ENCODE assay signal across 24 cellular contexts in the genomic region with DNA sequence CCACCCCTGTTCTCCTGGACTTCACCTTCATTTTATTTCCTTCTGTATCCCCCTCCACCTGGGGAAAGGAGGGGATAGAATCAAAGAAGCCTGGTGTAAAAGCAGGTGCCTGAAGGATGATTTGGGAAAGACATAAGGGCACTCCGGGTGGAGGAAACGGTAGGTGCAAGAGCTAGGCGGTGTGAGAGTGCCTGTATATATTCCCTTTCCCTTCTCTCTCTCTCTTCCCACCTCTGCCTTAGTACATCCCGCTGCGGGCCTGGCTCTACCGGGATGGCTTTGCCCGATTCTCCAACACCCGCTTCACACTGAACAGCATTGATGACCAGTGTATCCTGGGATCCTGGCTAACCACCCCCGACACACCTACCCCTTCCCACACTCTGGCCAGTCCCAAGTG. TPM values are rescaled to one million over a fixed set of nuclear protein-coding genes. Genes with fewer than 3 reads are reported as not detected.
A peak's percentile ranks its signal among the peaks of the same experiment; 100 is the strongest.
DNase-seq lines count a peak whose midpoint lies in the region; ATAC-seq, FAIRE-seq and TF ChIP-seq lines count a peak whose summit lies in the region.
"Had no signal": no experiment of that assay in that cellular context is flagged by ENCODE, and none has a peak within 500 bp of the region (broad histone marks: within the 10 kb centered on the region; RNA-seq: fewer than 3 reads in every experiment).

No MANE protein-coding gene starts in this region.

- H2BK12ac ChIP-seq in neuronal stem cell (ENCODE audit: low read length) = no peak overlapping the region

- H3K79me1 ChIP-seq in neuronal stem cell (ENCODE audit: low read depth, low read length) = no peaks in the 10 kb centered on the region

- H2AK5ac ChIP-seq in neuronal stem cell (ENCODE audit: low read depth, low read length) = peak overlapping the region; percentile 7

- H3K9me3 ChIP-seq in A549 = no peaks in the 10 kb centered on the region
- no peaks in the 10 kb centered on the region for H3K9me3 ChIP-seq in Panc1 (ENCODE audit: control insufficient read depth, insufficient read depth, low read depth, low read length)
- H3K9me3 ChIP-seq in neuronal stem cell (replicated peaks in 1 of 2; ENCODE audit: control insufficient read depth in 2 of 2, insufficient read depth in 1 of 2, low read depth in 1 of 2, low read length in 2 of 2) = no peaks in the 10 kb centered on the region
- no peaks in the 10 kb centered on the region for H3K9me3 ChIP-seq in stomach
- H3K9me3 ChIP-seq: BLaER1 treated with 17β-estradiol and CSF1 and Interleukin-3, amounts not matched to agents 10 nM and 100 nM had no signal

- H2AFZ ChIP-seq in neuronal stem cell (ENCODE audit: low read length) = no peak overlapping the region
- H2AFZ ChIP-seq: PC-9 had no signal

- no peaks in the 10 kb centered on the region for H3K36me3 ChIP-seq in Panc1 (ENCODE audit: control insufficient read depth, insufficient read depth, low read length)
- H3K36me3 ChIP-seq in neuronal stem cell (replicated peaks in 1 of 2; ENCODE audit: control insufficient read depth in 2 of 2, insufficient read depth in 2 of 2, low read length in 2 of 2) = no peaks in the 10 kb centered on the region
- H3K36me3 ChIP-seq in stomach = no peaks in the 10 kb centered on the region
- H3K36me3 ChIP-seq: BLaER1 treated with 17β-estradiol and CSF1 and Interleukin-3, amounts not matched to agents 10 nM and 100 nM had no signal

- H2BK5ac ChIP-seq in neuronal stem cell (ENCODE audit: low read length) = no peak overlapping the region

- H4K8ac ChIP-seq in neuronal stem cell (ENCODE audit: low read depth, low read length) = no peak overlapping the region

- H3K27me3 ChIP-seq in Panc1 (ENCODE audit: control insufficient read depth, insufficient read depth, low read length) = peaks cover 9% of the 10 kb centered on the region; the same call in 1 of the 2 replicates
- H3K27me3 ChIP-seq in neuronal stem cell (ENCODE audit: control insufficient read depth in 3 of 3, insufficient read depth in 3 of 3, low read depth in 1 of 3, low read length in 3 of 3) = peaks cover 0 to 7% (median 0%) of the 10 kb centered on the region in 3 experiments
- peaks cover 0 to 28% (median 0%) of the 10 kb centered on the region in 3 donors for H3K27me3 ChIP-seq in stomach
- H3K27me3 ChIP-seq: BLaER1 treated with 17β-estradiol and CSF1 and Interleukin-3, amounts not matched to agents 10 nM and 100 nM had no signal

- peak; percentile 43 to 54; a peak in 4 of 6 replicates for ATAC-seq in A549
- peak; percentile 58; the same call in 1 of the 2 replicates for ATAC-seq in Panc1

- H3K4me3 ChIP-seq in A549 (no peak overlapping the region), Panc1 (ENCODE audit: low read depth in 2 of 2, low read length in 2 of 2) (no peak overlapping the region), neuronal stem cell (ENCODE audit: low read length in 2 of 2) (no peak overlapping the region), stomach (no peak overlapping the region)
- H3K4me3 ChIP-seq: BLaER1 treated with 17β-estradiol and CSF1 and Interleukin-3, amounts not matched to agents 10 nM and 100 nM; PC-9; SK-N-MC had no signal

- no peak for TF ChIP-seq RAD21 in A549 (conservative IDR thresholded peaks at IDR 0.05 in 1 of 2, IDR thresholded peaks at IDR 0.05 in 1 of 2)

- H3K4ac ChIP-seq in neuronal stem cell (ENCODE audit: low read length) = no peak overlapping the region

- H3K4me2 ChIP-seq in A549 (no peak overlapping the region), neuronal stem cell (ENCODE audit: insufficient read depth, low read length, poor library complexity, severe bottlenecking) (no peak overlapping the region)
- H3K4me2 ChIP-seq: BLaER1 treated with 17β-estradiol and CSF1 and Interleukin-3, amounts not matched to agents 10 nM and 100 nM; PC-9 had no signal

- H3K4me1 ChIP-seq in A549 (no peaks in the 10 kb centered on the region), Panc1 (ENCODE audit: control insufficient read depth, insufficient read depth, low read length) (peaks cover 6% of the 10 kb centered on the region), neuronal stem cell (ENCODE audit: control insufficient read depth in 2 of 2, insufficient read depth in 1 of 2, low read depth in 1 of 2, low read length in 2 of 2) (peaks cover 0 to 7% of the 10 kb centered on the region in 2 donors), stomach (no peaks in the 10 kb centered on the region)

- no peak overlapping the region for H3K18ac ChIP-seq in neuronal stem cell (ENCODE audit: low read length)

- no peak overlapping the region for H4K91ac ChIP-seq in neuronal stem cell (ENCODE audit: low read depth, low read length, poor library complexity)

- intact Hi-C loops in Panc1 (cut with micrococcal nuclease; ENCODE audit: unreplicated experiment) (no loop called here), stomach (cut with DNase I; ENCODE audit: low total_unique reads) (no loop called here)

- 52% methylated on average over 9 of the region's 9 CpGs for WGBS in A549 (ENCODE audit: missing lambda C conversion rate)
- WGBS in neuronal stem cell (ENCODE audit: extremely low coverage in 2 of 2, insufficient read length in 2 of 2, insufficient replicate concordance in 1 of 2), 2 donors = no CpG with 5 or more reads among the region's 9 CpGs
- WGBS in stomach, 5 donors = 55 to 61% (median 59%) methylated on average over 9 of the region's 9 CpGs

- CTCF ChIA-PET in A549 (lab: Yijun Ruan, JAX) = interaction anchor here (1.9 kb wide), 1 partner anchor 102 kb away, joined by 6 read pairs; no protein-coding TSS in a partner anchor
- CTCF ChIA-PET in Panc1 (lab: Charles Lee) = no interaction called here

- H2BK120ac ChIP-seq in neuronal stem cell (ENCODE audit: low read depth, low read length) = no peak overlapping the region

- H3K27ac ChIP-seq in A549 (no peak overlapping the region), Panc1 (ENCODE audit: low read length) (no peak overlapping the region), neuronal stem cell (replicated peaks; ENCODE audit: low read length) (no peak overlapping the region), stomach (no peak overlapping the region)
- H3K27ac ChIP-seq: BLaER1 treated with 17β-estradiol and CSF1 and Interleukin-3, amounts not matched to agents 10 nM and 100 nM; PC-9; SK-N-MC had no signal

- in situ Hi-C loops in Panc1 (cut with HindIII; ENCODE audit: low pct_unique_long_range_greater_than_20kb, low sequenced_read_pairs) = no loop called here

- DNase-seq in A549 (ENCODE audit: low read depth in 1 of 2, low spot score in 1 of 2) (no peak), Panc1 (ENCODE audit: low read depth, low spot score) (no peak), neuronal stem cell (ENCODE audit: low spot score) (no peak), stomach (no peak)
- no peak for DNase-seq in stimulated activated CD4-positive, alpha-beta T cell treated with anti-CD3 and anti-CD28 coated beads, Interleukin-4, amount 100 ng/mL, for 24 hours
- DNase-seq: AML-193; CD4-positive, alpha-beta T cell; COR-L47; DMS53; H9; KBM-7; NCI-H2029; NCI-H446 treated with DMSO at 0.1 percent for 48 hours; NCI-H526; PC-9; RPMI8226; SIG-M5 had no signal

- TF ChIP-seq EP300 in A549 (IDR thresholded peaks at IDR 0.05) = no peak
- no peak for TF ChIP-seq EP300 in stomach (IDR thresholded peaks at IDR 0.05)

- no TSS peak for BruUV-seq in Panc1 (replicated peaks; lab: Mats Ljungman, UMichigan)

- H3K9ac ChIP-seq in neuronal stem cell (ENCODE audit: low read depth, low read length, poor library complexity) = no peak overlapping the region
- H3K9ac ChIP-seq: BLaER1 treated with 17β-estradiol and CSF1 and Interleukin-3, amounts not matched to agents 10 nM and 100 nM had no signal

- TF ChIP-seq POLR2A in A549 (IDR thresholded peaks at IDR 0.05; ENCODE audit: low read length) (no peak), stomach (IDR thresholded peaks at IDR 0.05) (no peak)

- TF ChIP-seq CTCF in A549 (IDR thresholded peaks at IDR 0.05) = no peak
- TF ChIP-seq CTCF in Panc1 (IDR thresholded peaks at IDR 0.05) = no peak
- no peak for TF ChIP-seq CTCF in stomach (IDR thresholded peaks at IDR 0.05)

- no peak overlapping the region for H3K23ac ChIP-seq in neuronal stem cell (ENCODE audit: low read depth, low read length, poor library complexity)

- POLR2A ChIA-PET in A549 (lab: Yijun Ruan, JAX) (interaction anchor here (0.6 kb wide), 1 partner anchor 16 kb away, joined by 3 read pairs; no protein-coding TSS in a partner anchor), Panc1 (lab: Charles Lee) (no interaction called here)

- FAIRE-seq in A549 (lab: Jason Lieb, UNC) = no peak
- FAIRE-seq: A204.1, GM18507, HTR-8/SVneo had no signal

- H3K14ac ChIP-seq in neuronal stem cell (ENCODE audit: low read length) = no peak overlapping the region

- no peak overlapping the region for H2BK15ac ChIP-seq in neuronal stem cell (ENCODE audit: low read length)

RNA-seq across cellular contexts. Expression of gene PDRG1, which starts 26.2 kb away (rescaled TPM):
- polyA plus RNA-seq in A549 (2011; rRNA removed) (15.3 and 20.7 TPM in 2 replicates), A549 (2017; fragmentation: RNase III; extraction: RNeasy Plus Mini Kit Qiagen cat#74134 plus additional on column Dnase treatment) (25.2 to 27.8 TPM (median 27.2 TPM) in 3 replicates), stomach (10 to 100 TPM; 14.0 to 18.6 (median 14.1) TPM)
- polyA plus RNA-seq in A549 (2012; cell fraction: cytosol; rRNA removed) = 24.0 and 25.3 TPM in 2 replicates
- polyA plus RNA-seq in A549 (2012; cell fraction: nucleus; rRNA removed) = 12.6 and 14.3 TPM in 2 replicates
- polyA minus RNA-seq in A549 (2011; rRNA and poly(A)+ RNA removed) = 2.7 and 3.0 TPM in 2 replicates
- total RNA-seq in Panc1 (2021; ENCODE audit: unreplicated experiment) (48.2 TPM), stomach (1 to 10 TPM in 3 of 5 donors, under 1 TPM in 1, not detected in 1; 0.58 to 2.8 (median 1.7) TPM)
- polyA plus RNA-seq in Panc1 (2012; ENCODE audit: insufficient read length) = 43.6 TPM
- 20.2 TPM for polyA plus RNA-seq in neuronal stem cell (2013, experiment 1 of 2)
- polyA plus RNA-seq in neuronal stem cell (2013, experiment 2 of 2) = 20.3 TPM

RNA-seq across cellular contexts. Expression of gene XKR7, which starts 42.3 kb away (rescaled TPM):
- polyA plus RNA-seq in A549 (2011; rRNA removed) = not detected in 2 replicates
- polyA plus RNA-seq in A549 (2012; cell fraction: cytosol; rRNA removed) = not detected in 2 replicates
- polyA plus RNA-seq in A549 (2012; cell fraction: nucleus; rRNA removed) = not detected in 2 replicates
- 0.01 TPM in 1 of 3 replicates, not detected in the others for polyA plus RNA-seq in A549 (2017; fragmentation: RNase III; extraction: RNeasy Plus Mini Kit Qiagen cat#74134 plus additional on column Dnase treatment)
- polyA minus RNA-seq in A549 (2011; rRNA and poly(A)+ RNA removed) = not detected in 2 replicates
- total RNA-seq in Panc1 (2021; ENCODE audit: unreplicated experiment) = 6.2 TPM
- polyA plus RNA-seq in Panc1 (2012; ENCODE audit: insufficient read length) = 2.8 TPM
- 0.06 TPM for polyA plus RNA-seq in neuronal stem cell (2013, experiment 1 of 2)
- polyA plus RNA-seq in neuronal stem cell (2013, experiment 2 of 2) = 0.07 TPM
- under 1 TPM in 3 of 5 donors, not detected in 2; under 0.01 to 0.58 (median 0.37) TPM for total RNA-seq in stomach
- polyA plus RNA-seq in stomach = under 1 TPM in 1 of 3 donors, not detected in 2; 0.06 TPM
- total RNA-seq: CD4-positive, alpha-beta T cell; LHCN-M2; MCF 10A; PC-9 had no signal

RNA-seq across cellular contexts. Expression of gene TTLL9, which starts 55.2 kb away (rescaled TPM):
- polyA plus RNA-seq in A549 (2011; rRNA removed) (0.06 and 0.08 TPM in 2 replicates), A549 (2017; fragmentation: RNase III; extraction: RNeasy Plus Mini Kit Qiagen cat#74134 plus additional on column Dnase treatment) (0.04 to 0.24 TPM (median 0.15 TPM) in 3 replicates), stomach (under 1 TPM in 1 of 3 donors, not detected in 2; 0.15 TPM)
- 0.04 TPM in 2 replicates for polyA plus RNA-seq in A549 (2012; cell fraction: cytosol; rRNA removed)
- 0.02 and 0.16 TPM in 2 replicates for polyA plus RNA-seq in A549 (2012; cell fraction: nucleus; rRNA removed)
- 0.12 and 0.63 TPM in 2 replicates for polyA minus RNA-seq in A549 (2011; rRNA and poly(A)+ RNA removed)
- total RNA-seq in Panc1 (2021; ENCODE audit: unreplicated experiment) (2.1 TPM), stomach (under 1 TPM in 2 of 5 donors, not detected in 3; 0.18 to 0.43 TPM)
- polyA plus RNA-seq in Panc1 (2012; ENCODE audit: insufficient read length) = 3.1 TPM
- polyA plus RNA-seq in neuronal stem cell (2013, experiment 1 of 2) = 0.38 TPM
- 0.48 TPM for polyA plus RNA-seq in neuronal stem cell (2013, experiment 2 of 2)
- total RNA-seq: CD4-positive, alpha-beta T cell; LHCN-M2 had no signal

RNA-seq across cellular contexts. Expression of gene DUSP15, which starts 55.3 kb away (rescaled TPM):
- polyA plus RNA-seq in A549 (2011; rRNA removed) (0.46 and 0.53 TPM in 2 replicates), A549 (2017; fragmentation: RNase III; extraction: RNeasy Plus Mini Kit Qiagen cat#74134 plus additional on column Dnase treatment) (0.70 to 1.3 TPM (median 0.96 TPM) in 3 replicates), stomach (1 to 10 TPM; 2.1 to 4.7 (median 2.9) TPM)
- polyA plus RNA-seq in A549 (2012; cell fraction: cytosol; rRNA removed) = 0.53 and 1.1 TPM in 2 replicates
- polyA plus RNA-seq in A549 (2012; cell fraction: nucleus; rRNA removed) = 0.76 and 1.00 TPM in 2 replicates
- polyA minus RNA-seq in A549 (2011; rRNA and poly(A)+ RNA removed) = 0.29 TPM in 1 of 2 replicates, not detected in the other
- total RNA-seq in Panc1 (2021; ENCODE audit: unreplicated experiment) (23.6 TPM), stomach (1 to 10 TPM in 1 of 5 donors, under 1 TPM in 1, not detected in 3; 0.45 to 3.9 TPM)
- polyA plus RNA-seq in Panc1 (2012; ENCODE audit: insufficient read length) = 16.1 TPM
- polyA plus RNA-seq in neuronal stem cell (2013, experiment 1 of 2) = 2.1 TPM
- 2.1 TPM for polyA plus RNA-seq in neuronal stem cell (2013, experiment 2 of 2)
- total RNA-seq: CD4-positive, alpha-beta T cell; MCF 10A; PC-9 had no signal

Comparison
In these comparisons a context has a peak if more than half of its experiments do, and no peak if none do; other contexts are left out.
1. RNA of gene PDRG1, which starts 26.2 kb away (total RNA-seq): 48.2 TPM in Panc1 (single experiment); 0.58 to 2.8 TPM in stomach; every median in the first group is over 10 times any median in the second.